17 cellular contexts compared by ENCODE assay signal in genomic region chr2:20623741-20624155, GRCh38. TPM values are rescaled to one million over a fixed set of nuclear protein-coding genes. Genes with fewer than 3 reads are reported as not detected.
A peak's percentile ranks its signal among the peaks of the same experiment; 100 is the strongest.
DNase-seq lines count a peak whose midpoint lies in the region; ATAC-seq and TF ChIP-seq lines count a peak whose summit lies in the region.
"Had no signal": no experiment of that assay in that cellular context is flagged by ENCODE, and none has a peak within 500 bp of the region (broad histone marks: within the 10 kb centered on the region; RNA-seq: fewer than 3 reads in every experiment).

No MANE protein-coding gene starts in this region.

- H3K4me1 ChIP-seq in right cardiac atrium (ENCODE audit: control insufficient read depth, insufficient read depth, low read length) (peaks cover 26% of the 10 kb centered on the region), prostate gland (replicated peaks) (peaks cover 19% of the 10 kb centered on the region), aorta (ENCODE audit: control insufficient read depth in 1 of 2, insufficient read depth in 2 of 2, low read length in 2 of 2) (no peaks in the 10 kb centered on the region)

- peak; percentile 47 for DNase-seq in activated effector memory CD4-positive, alpha-beta T cell treated with anti-CD3 and anti-CD28 coated beads, Interleukin-2, amount 50 U/mL, for 16 hours
- DNase-seq in activated effector memory CD4-positive, alpha-beta T cell treated with Interleukin-2 at 50 U/mL for 16 hours: no peak
- DNase-seq in right cardiac atrium (peak in 2 of 3 donors; percentile 43 to 48), prostate gland (ENCODE audit: low spot score) (no peak), aorta (peak; percentile 44 to 73), GM19238 (ENCODE audit: insufficient read length, low spot score) (no peak)
- DNase-seq in stimulated activated naive CD8-positive, alpha-beta T cell treated with anti-CD3 and anti-CD28 coated beads, Interleukin-15, Interleukin-2, amounts not matched to agents 100 U/mL and 50 U/mL, for 24 hours: no peak
- DNase-seq: activated CD4-positive, alpha-beta T cell treated with anti-CD3 and anti-CD28 coated beads, Interleukin-2, amount 50 U/mL, for 4 hours; activated naive CD4-positive, alpha-beta T cell treated with anti-CD3 and anti-CD28 coated beads, Interleukin-2, amount 50 U/mL, for 16 hours; activated T-cell treated with anti-CD3 and anti-CD28 coated beads for 4 hours; hippocampal formation; NCI-H2081; NCI-H510A; SW 1271 had no signal

- H3K36me3 ChIP-seq in prostate gland (peaks cover 5 to 6% of the 10 kb centered on the region in 2 donors), aorta (ENCODE audit: control insufficient read depth in 1 of 2, insufficient read depth in 2 of 2, low read length in 1 of 2) (peaks cover 0 to 4% of the 10 kb centered on the region in 2 donors)
- H3K36me3 ChIP-seq: neural progenitor cell had no signal

- no peak overlapping the region for H3K27ac ChIP-seq in right cardiac atrium (ENCODE audit: low read length)
- H3K27ac ChIP-seq in prostate gland: peak overlapping the region; percentile 79 to 93
- H3K27ac ChIP-seq in aorta (ENCODE audit: low read depth in 1 of 2, low read length in 2 of 2): no peak overlapping the region
- H3K27ac ChIP-seq: neural progenitor cell, RWPE1 had no signal

- no peak for TF ChIP-seq POLR2A in prostate gland (IDR thresholded peaks at IDR 0.05)

- TF ChIP-seq CTCF in prostate gland (IDR thresholded peaks at IDR 0.05): no peak

- WGBS in right cardiac atrium: 75% methylated on average over 7 of the region's 7 CpGs
- WGBS in prostate gland: 62% methylated on average over 7 of the region's 7 CpGs
- 75 to 86% methylated on average over 7 of the region's 7 CpGs for WGBS in aorta, 2 donors

- H3K27me3 ChIP-seq in right cardiac atrium (ENCODE audit: control insufficient read depth, insufficient read depth): no peaks in the 10 kb centered on the region
- no peaks in the 10 kb centered on the region for H3K27me3 ChIP-seq in prostate gland (replicated peaks; ENCODE audit: insufficient read depth)
- H3K27me3 ChIP-seq in aorta (ENCODE audit: control insufficient read depth in 1 of 2, insufficient read depth in 2 of 2, low read length in 1 of 2): no peaks in the 10 kb centered on the region
- H3K27me3 ChIP-seq: neural progenitor cell had no signal

- H3K4me3 ChIP-seq in right cardiac atrium (ENCODE audit: low read length) (no peak overlapping the region), prostate gland (no peak overlapping the region), aorta (ENCODE audit: low read length in 2 of 2) (no peak overlapping the region)
- H3K4me3 ChIP-seq: neural progenitor cell had no signal

- intact Hi-C loops in right cardiac atrium (cut with DNase I): loop anchor here in 1 of 4 donors (10.0 kb wide), 2 partner anchors 49 to 109 kb away; no protein-coding TSS in a partner anchor
- intact Hi-C loops in prostate gland (cut with DNase I): no loop called here
- intact Hi-C loops in aorta (cut with DNase I): no loop called here

- no peak for ATAC-seq in right cardiac atrium
- ATAC-seq in aorta (ENCODE audit: low FRiP score): no peak
- ATAC-seq in GM19023 (IDR thresholded peaks at IDR 0.05; ENCODE audit: unreplicated experiment): no peak
- no peak for ATAC-seq in stimulated activated naive CD8-positive, alpha-beta T cell treated with anti-CD3 and anti-CD28 coated beads, Interleukin-15, Interleukin-2, amounts not matched to agents 100 U/mL and 50 U/mL, for 24 hours

- H3K9me3 ChIP-seq in right cardiac atrium (ENCODE audit: control insufficient read depth, low read length) (no peaks in the 10 kb centered on the region), prostate gland (no peaks in the 10 kb centered on the region), aorta (ENCODE audit: control insufficient read depth, low read length) (no peaks in the 10 kb centered on the region)

RNA-seq across cellular contexts. Expression of gene HS1BP3, which starts 27.1 kb away (rescaled TPM):
- total RNA-seq in right cardiac atrium (10 to 100 TPM; 21.8 to 26.4 (median 25.3) TPM), prostate gland (10 to 100 TPM; 29.9 to 39.4 TPM), aorta (10 to 100 TPM; 34.8 to 42.3 TPM)
- polyA plus RNA-seq in right cardiac atrium (29.8 TPM), aorta (10 to 100 TPM; 27.5 to 33.6 TPM)

RNA-seq across cellular contexts. Expression of gene GDF7, which starts 43.2 kb away (rescaled TPM):
- total RNA-seq in right cardiac atrium: under 1 TPM; 0.26 to 0.79 (median 0.60) TPM
- polyA plus RNA-seq in right cardiac atrium: 0.25 TPM
- 1 to 10 TPM; 3.3 to 7.0 TPM for total RNA-seq in prostate gland
- 10 to 100 TPM; 15.9 to 16.4 TPM for total RNA-seq in aorta
- 10 to 100 TPM in 1 of 2 donors, 1 to 10 TPM in 1; 4.1 to 15.6 TPM for polyA plus RNA-seq in aorta

Comparison
In these comparisons a context has a peak if more than half of its experiments do, and no peak if none do; other contexts are left out.
1. DNase-seq: peak in activated effector memory CD4-positive, alpha-beta T cell treated with anti-CD3 and anti-CD28 coated beads, Interleukin-2, amount 50 U/mL, for 16 hours (single experiment), right cardiac atrium (2 of 3) and aorta (2 of 2); none in activated effector memory CD4-positive, alpha-beta T cell treated with Interleukin-2 at 50 U/mL for 16 hours (single experiment), prostate gland (single experiment), GM19238 (single experiment) and stimulated activated naive CD8-positive, alpha-beta T cell treated with anti-CD3 and anti-CD28 coated beads, Interleukin-15, Interleukin-2, amounts not matched to agents 100 U/mL and 50 U/mL, for 24 hours (single experiment).
2. H3K27ac ChIP-seq: peak in prostate gland (2 of 2); none in right cardiac atrium (single experiment) and aorta (0 of 2).